ENCODE assay signal across 26 cellular contexts in genomic region chr16:54118846-54119245, GRCh38.
DNase-seq lines count a peak whose midpoint lies in the region; ATAC-seq and TF ChIP-seq lines count a peak whose summit lies in the region.
"Had no signal": no experiment of that assay in that cellular context is flagged by ENCODE, and none has a peak within 500 bp of the region (broad histone marks: within the 10 kb centered on the region; RNA-seq: fewer than 3 reads in every experiment).

No MANE protein-coding gene starts in this region.

- no peaks in the 10 kb centered on the region for H3K4me1 ChIP-seq in breast epithelium
- H3K4me1 ChIP-seq in testis, result no peaks in the 10 kb centered on the region
- no peaks in the 10 kb centered on the region for H3K4me1 ChIP-seq in psoas muscle
- H3K4me1 ChIP-seq: gastrocnemius medialis, vagina had no signal

- no peaks in the 10 kb centered on the region for H3K27me3 ChIP-seq in breast epithelium
- no peaks in the 10 kb centered on the region for H3K27me3 ChIP-seq in testis
- no peaks in the 10 kb centered on the region for H3K27me3 ChIP-seq in psoas muscle (ENCODE audit: insufficient read depth in 3 of 3, low read length in 2 of 3)
- H3K27me3 ChIP-seq: gastrocnemius medialis, hepatocyte, vagina had no signal

- POLR2A ChIA-PET in MCF 10A (lab: Yijun Ruan, JAX), result no interaction called here

- WGBS in testis, 2 donors, result 82 to 91% methylated on average over 3 of the region's 3 CpGs
- WGBS in psoas muscle, 3 donors, result 72 to 86% (median 77%) methylated on average over 3 of the region's 3 CpGs

- peaks cover 8% of the 10 kb centered on the region for H3K36me3 Mint-ChIP-seq in MCF 10A (ENCODE audit: insufficient read depth, unreplicated experiment)

- H3K4me3 Mint-ChIP-seq in MCF 10A (ENCODE audit: unreplicated experiment), result no peak overlapping the region
- H3K4me3 Mint-ChIP-seq: activated naive CD8-positive, alpha-beta T cell; CD4-positive, alpha-beta T cell had no signal

- peak; percentile 42 for DNase-seq in MCF 10A (ENCODE audit: unreplicated experiment)
- no peak for DNase-seq in breast epithelium (ENCODE audit: low spot score in 2 of 2)
- peak; percentile 85 for DNase-seq in amniotic epithelial cell (ENCODE audit: low read depth)
- DNase-seq in fibroblast of mammary gland (ENCODE audit: low read depth), result peak; percentile 59
- no peak for DNase-seq in stimulated activated CD4-positive, alpha-beta T cell treated with anti-CD3 and anti-CD28 coated beads, Interleukin-4, amount 100 ng/mL, for 24 hours
- DNase-seq in testis, result no peak
- DNase-seq in psoas muscle, result no peak
- DNase-seq in NCI-H1048 (lab: John Stamatoyannopoulos, UW), result no peak
- DNase-seq: activated CD8-positive, alpha-beta memory T cell treated with anti-CD3 and anti-CD28 coated beads for 24 hours; activated effector memory CD4-positive, alpha-beta T cell treated with Interleukin-2 at 50 U/mL for 16 hours; AML-193; CD4-positive, alpha-beta T cell; gastrocnemius medialis; GOT3; mesenchymal stem cell; NCI-H1417; NCI-H2029 treated with DMSO at 0.1 percent for 48 hours; NCI-H2227 treated with DMSO at 0.1 percent for 48 hours; NCI-H526 treated with DMSO at 0.1 percent for 48 hours; stimulated activated naive CD4-positive, alpha-beta T cell treated with Interleukin-2 at 50 U/mL for 16 hours had no signal

- H3K4me3 ChIP-seq in breast epithelium (no peak overlapping the region), fibroblast of mammary gland (ENCODE audit: control insufficient read depth, low read depth, low read length) (no peak overlapping the region), testis (no peak overlapping the region), psoas muscle (no peak overlapping the region)
- H3K4me3 ChIP-seq: gastrocnemius medialis, hepatocyte, thoracic aorta, vagina had no signal

- no peaks in the 10 kb centered on the region for H3K9me3 Mint-ChIP-seq in MCF 10A (ENCODE audit: unreplicated experiment)
- H3K9me3 Mint-ChIP-seq: CD4-positive, alpha-beta T cell had no signal

- no peak overlapping the region for H3K27ac Mint-ChIP-seq in MCF 10A (ENCODE audit: low read depth, unreplicated experiment)
- H3K27ac Mint-ChIP-seq: activated naive CD8-positive, alpha-beta T cell; CD4-positive, alpha-beta T cell had no signal

- H3K9me3 ChIP-seq in breast epithelium (no peaks in the 10 kb centered on the region), testis (no peaks in the 10 kb centered on the region), psoas muscle (no peaks in the 10 kb centered on the region)
- H3K9me3 ChIP-seq: gastrocnemius medialis, thoracic aorta, vagina had no signal

- H3K27ac ChIP-seq in breast epithelium (no peak overlapping the region), testis (no peak overlapping the region), psoas muscle (no peak overlapping the region)
- H3K27ac ChIP-seq: 22Rv1, gastrocnemius medialis, hepatocyte, thoracic aorta, vagina had no signal

- peaks cover 7% of the 10 kb centered on the region for H3K4me1 Mint-ChIP-seq in MCF 10A (ENCODE audit: insufficient read depth, unreplicated experiment)

- intact Hi-C loops in MCF 10A (cut with micrococcal nuclease), result no loop called here
- intact Hi-C loops in breast epithelium (cut with DNase I; ENCODE audit: low total_unique reads), result no loop called here
- intact Hi-C loops in testis (cut with DNase I; ENCODE audit: low total_unique reads), result loop anchor here (5.0 kb wide), 1 partner anchor 983 kb away; no protein-coding TSS in a partner anchor
- intact Hi-C loops in psoas muscle (cut with DNase I), result no loop called here

- ATAC-seq in psoas muscle, result no peak
- ATAC-seq: gastrocnemius medialis, sciatic nerve had no signal

- H3K36me3 ChIP-seq in breast epithelium (no peaks in the 10 kb centered on the region), testis (ENCODE audit: low read depth, missing control alignments) (no peaks in the 10 kb centered on the region), psoas muscle (ENCODE audit: insufficient read depth in 1 of 2, low read depth in 1 of 2) (peaks cover 0 to 4% of the 10 kb centered on the region in 2 donors)
- H3K36me3 ChIP-seq: gastrocnemius medialis had no signal

- BruUV-seq in MCF 10A (replicated peaks; lab: Mats Ljungman, UMichigan), result no TSS peak

- TF ChIP-seq CTCF in MCF 10A (IDR thresholded peaks at IDR 0.05; ENCODE audit: unreplicated experiment) (no peak), breast epithelium (IDR thresholded peaks at IDR 0.05) (no peak), fibroblast of mammary gland (conservative IDR thresholded peaks at IDR 0.05; ENCODE audit: control insufficient read depth, insufficient read depth, low read depth, low read length) (no peak), testis (IDR thresholded peaks at IDR 0.05) (no peak), psoas muscle (IDR thresholded peaks at IDR 0.05) (no peak)

- TF ChIP-seq POLR2A in breast epithelium (IDR thresholded peaks at IDR 0.05), result no peak
- TF ChIP-seq POLR2A in testis (IDR thresholded peaks at IDR 0.05), result no peak

- H3K27me3 Mint-ChIP-seq in MCF 10A (ENCODE audit: insufficient read depth, unreplicated experiment), result no peaks in the 10 kb centered on the region
- H3K27me3 Mint-ChIP-seq: activated naive CD8-positive, alpha-beta T cell; CD4-positive, alpha-beta T cell had no signal

- CTCF ChIA-PET in MCF 10A (lab: Yijun Ruan, JAX), result interaction anchor here (0.6 kb wide), 1 partner anchor 225 kb away, joined by 3 read pairs; no protein-coding TSS in a partner anchor

Comparison
In these comparisons a context has a peak if more than half of its experiments do, and no peak if none do; other contexts are left out.
1. DNase-seq: peak in MCF 10A (single experiment), amniotic epithelial cell (single experiment) and fibroblast of mammary gland (single experiment); none in breast epithelium (0 of 2), stimulated activated CD4-positive, alpha-beta T cell treated with anti-CD3 and anti-CD28 coated beads, Interleukin-4, amount 100 ng/mL, for 24 hours (single experiment), testis (single experiment), psoas muscle (0 of 2) and NCI-H1048 (single experiment).